9 cellular contexts compared by ENCODE assay signal in the genomic region with DNA sequence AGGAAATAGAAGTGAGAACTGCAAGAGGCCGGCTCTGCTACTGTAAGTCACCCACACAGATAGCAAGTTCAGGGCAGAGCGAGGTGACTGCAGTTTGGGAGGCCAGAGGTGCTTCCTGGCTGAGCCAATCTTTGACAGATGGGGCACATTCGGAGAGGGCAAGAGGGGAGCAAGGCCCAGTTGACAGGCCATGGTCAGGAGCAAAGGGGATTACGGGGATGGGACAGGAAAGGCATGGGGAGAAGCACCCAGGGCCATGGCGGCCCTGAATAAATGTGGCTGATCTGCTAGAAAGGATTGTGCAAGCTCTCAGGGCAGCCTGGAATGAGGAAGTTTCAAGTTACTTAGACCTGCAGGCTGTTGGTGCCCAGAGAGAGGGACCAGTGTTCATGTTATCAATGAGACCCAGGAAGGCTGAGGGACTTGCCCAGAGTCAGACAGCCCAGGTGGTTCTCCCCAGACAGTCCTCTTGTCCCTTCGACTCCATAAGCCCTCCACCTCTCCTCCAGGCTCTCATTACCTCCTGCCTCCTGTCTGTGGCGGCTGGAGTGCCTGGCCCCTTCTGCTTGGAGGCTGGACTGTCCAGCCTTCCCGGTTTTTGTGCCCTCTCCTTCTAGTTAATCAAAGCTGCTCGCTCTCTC.
DNase-seq lines count a peak whose midpoint lies in the region; ATAC-seq and TF ChIP-seq lines count a peak whose summit lies in the region.
"Had no signal": no experiment of that assay in that cellular context is flagged by ENCODE, and none has a peak within 500 bp of the region (broad histone marks: within the 10 kb centered on the region; RNA-seq: fewer than 3 reads in every experiment).

No MANE protein-coding gene starts in this region.

- no peaks in the 10 kb centered on the region for H3K27me3 Mint-ChIP-seq in Caco-2 (ENCODE audit: insufficient read depth, unreplicated experiment)
- H3K27me3 Mint-ChIP-seq in nephron (ENCODE audit: low read depth): peaks cover 4% of the 10 kb centered on the region

- peaks cover 8% of the 10 kb centered on the region; the same call in 1 of the 2 replicates for H3K4me1 ChIP-seq in Caco-2

- H3K4me1 Mint-ChIP-seq in Caco-2 (ENCODE audit: low read depth, unreplicated experiment): peaks cover 28% of the 10 kb centered on the region
- H3K4me1 Mint-ChIP-seq in nephron: peaks cover 26% of the 10 kb centered on the region

- POLR2A ChIA-PET in Caco-2 (lab: Charles Lee): no interaction called here

- peak overlapping the region; percentile 36 for H3K27ac Mint-ChIP-seq in Caco-2 (ENCODE audit: unreplicated experiment)
- H3K27ac Mint-ChIP-seq in nephron: peak overlapping the region; percentile 36 to 88 (median 78)

- ATAC-seq in GM18511 (IDR thresholded peaks at IDR 0.05; ENCODE audit: unreplicated experiment): no peak
- ATAC-seq in HG03280 (IDR thresholded peaks at IDR 0.05; ENCODE audit: unreplicated experiment): no peak

- peaks cover 18% of the 10 kb centered on the region for H3K36me3 Mint-ChIP-seq in Caco-2 (ENCODE audit: insufficient read depth, unreplicated experiment)
- H3K36me3 Mint-ChIP-seq in nephron (ENCODE audit: low read depth): peaks cover 21% of the 10 kb centered on the region

- no peaks in the 10 kb centered on the region for H3K27me3 ChIP-seq in Caco-2 (replicated peaks; ENCODE audit: control insufficient read depth, insufficient read depth, low read length)

- no peaks in the 10 kb centered on the region for H3K9me3 ChIP-seq in Caco-2

- intact Hi-C loops in Caco-2 (cut with micrococcal nuclease; ENCODE audit: unreplicated experiment): no loop called here

- H3K4me3 ChIP-seq in Caco-2 (ENCODE audit: low read depth, low read length) (no peak overlapping the region), choroid plexus epithelial cell (ENCODE audit: low read depth, low read length) (no peak overlapping the region)

- BruUV-seq in Caco-2 (replicated peaks; lab: Mats Ljungman, UMichigan): no TSS peak

- H3K4me3 Mint-ChIP-seq in Caco-2 (ENCODE audit: unreplicated experiment) (no peak overlapping the region), nephron (peak overlapping the region in 1 of 3 experiments; percentile 8)

- DNase-seq in Caco-2 (peak in 1 of 2 experiments; percentile 13), NCI-H2107 treated with DMSO at 0.1 percent for 48 hours (lab: John Stamatoyannopoulos, UW; ENCODE audit: unreplicated experiment) (peak; percentile 85), choroid plexus epithelial cell (ENCODE audit: low read depth) (peak; percentile 82), NCI-H1436 (lab: John Stamatoyannopoulos, UW) (no peak), cerebellum (ENCODE audit: low spot score) (no peak)
- DNase-seq: KG1 had no signal

- TF ChIP-seq CTCF in Caco-2 (IDR thresholded peaks at IDR 0.05; ENCODE audit: insufficient read depth in 1 of 2, low read depth in 1 of 2, low read length in 1 of 2, severe bottlenecking in 1 of 2, unreplicated experiment in 1 of 2): no peak
- no peak for TF ChIP-seq CTCF in choroid plexus epithelial cell (conservative IDR thresholded peaks at IDR 0.05; ENCODE audit: low read depth, low read length)
- TF ChIP-seq CTCF in nephron (IDR thresholded peaks at IDR 0.05; ENCODE audit: unreplicated experiment in 3 of 3): no peak

- CTCF ChIA-PET in Caco-2 (lab: Charles Lee): no interaction called here

- H3K9me3 Mint-ChIP-seq in Caco-2 (ENCODE audit: unreplicated experiment): peaks cover 10% of the 10 kb centered on the region
- peaks cover 4% of the 10 kb centered on the region for H3K9me3 Mint-ChIP-seq in nephron

- no peaks in the 10 kb centered on the region for H3K36me3 ChIP-seq in Caco-2 (ENCODE audit: control insufficient read depth, insufficient read depth, low read length)

Comparison
In these comparisons a context has a peak if more than half of its experiments do, and no peak if none do; other contexts are left out.
1. DNase-seq: peak in NCI-H2107 treated with DMSO at 0.1 percent for 48 hours (single experiment) and choroid plexus epithelial cell (single experiment); none in NCI-H1436 (single experiment) and cerebellum (single experiment).